In genomic region chr18:63970803-63971191, GRCh38 we compare ENCODE assay signal across 8 cellular contexts. TPM values are rescaled to one million over a fixed set of nuclear protein-coding genes. Genes with fewer than 3 reads are reported as not detected.
DNase-seq lines count a peak whose midpoint lies in the region; ATAC-seq, FAIRE-seq and TF ChIP-seq lines count a peak whose summit lies in the region.

No MANE protein-coding gene starts in this region.

- peak; percentile 0 for ATAC-seq in HG02885 (IDR thresholded peaks at IDR 0.05; ENCODE audit: poor library complexity, unreplicated experiment)
- no peak for ATAC-seq in HG02610 (IDR thresholded peaks at IDR 0.05; ENCODE audit: unreplicated experiment)

- H3K27ac ChIP-seq in DOHH2 (ENCODE audit: low read depth, low read length) (no peak overlapping the region), neural cell (ENCODE audit: low read length) (peak overlapping the region; percentile 95)

- H3K9me3 ChIP-seq in DOHH2 (ENCODE audit: control insufficient read depth, insufficient read depth, low read length) (no peaks in the 10 kb centered on the region), neural cell (ENCODE audit: low read length) (no peaks in the 10 kb centered on the region)

- H3K4me3 ChIP-seq in DOHH2 (ENCODE audit: low read length) (peak overlapping the region; percentile 98), fibroblast of pulmonary artery (replicated peaks; ENCODE audit: low read depth, low read length) (peak overlapping the region; percentile 80), neural cell (ENCODE audit: low read length) (peak overlapping the region; percentile 86)

- no peaks in the 10 kb centered on the region for H3K27me3 Mint-ChIP-seq in T-helper 1 cell treated with Interleukin-12 subunit alpha and Interleukin-12 subunit beta and Interleukin-4 antibody, amounts not matched to agents 30 μg/mL and 1 μg/mL, for 36 hours (ENCODE audit: low read depth)

- peak overlapping the region; percentile 95 for H3K27ac Mint-ChIP-seq in T-helper 1 cell treated with Interleukin-12 subunit alpha and Interleukin-12 subunit beta and Interleukin-4 antibody, amounts not matched to agents 30 μg/mL and 1 μg/mL, for 36 hours

- H3K4me3 Mint-ChIP-seq in T-helper 1 cell treated with Interleukin-12 subunit alpha and Interleukin-12 subunit beta and Interleukin-4 antibody, amounts not matched to agents 30 μg/mL and 1 μg/mL, for 36 hours, result peak overlapping the region; percentile 95

- H3K9ac ChIP-seq in neural cell (ENCODE audit: low read length), result peak overlapping the region; percentile 97

- H3K4me2 ChIP-seq in DOHH2 (ENCODE audit: low read length) (peak overlapping the region; percentile 96), neural cell (ENCODE audit: low read length) (peak overlapping the region; percentile 44)

- no peak for TF ChIP-seq CTCF in DOHH2 (IDR thresholded peaks at IDR 0.05; ENCODE audit: low read depth, low read length, poor library complexity, severe bottlenecking)
- TF ChIP-seq CTCF in fibroblast of pulmonary artery (IDR thresholded peaks at IDR 0.05; ENCODE audit: low read length, missing control alignments), result no peak
- TF ChIP-seq CTCF in neural cell (IDR thresholded peaks at IDR 0.05; ENCODE audit: poor library complexity, severe bottlenecking), result no peak

- H4K20me1 ChIP-seq in DOHH2 (ENCODE audit: control insufficient read depth, insufficient read depth, low read depth, low read length) (no peaks in the 10 kb centered on the region), neural cell (ENCODE audit: insufficient read depth) (no peaks in the 10 kb centered on the region)

- H3K27me3 ChIP-seq in DOHH2 (ENCODE audit: control insufficient read depth, low read length), result peaks cover 10% of the 10 kb centered on the region
- no peaks in the 10 kb centered on the region for H3K27me3 ChIP-seq in neural cell (ENCODE audit: insufficient read depth, low read depth, low read length)

- H3K9me3 Mint-ChIP-seq in T-helper 1 cell treated with Interleukin-12 subunit alpha and Interleukin-12 subunit beta and Interleukin-4 antibody, amounts not matched to agents 30 μg/mL and 1 μg/mL, for 36 hours, result no peaks in the 10 kb centered on the region

- H3K4me1 Mint-ChIP-seq in T-helper 1 cell treated with Interleukin-12 subunit alpha and Interleukin-12 subunit beta and Interleukin-4 antibody, amounts not matched to agents 30 μg/mL and 1 μg/mL, for 36 hours (ENCODE audit: low read depth), result peaks cover 33% of the 10 kb centered on the region

- FAIRE-seq in GM12891 (lab: Jason Lieb, UNC), result no peak

- peaks cover 29% of the 10 kb centered on the region for H3K4me1 ChIP-seq in DOHH2 (ENCODE audit: control insufficient read depth, low read length)

- no peak for TF ChIP-seq POLR2A in GM12891 (IDR thresholded peaks at IDR 0.05; ENCODE audit: low read depth, low read length)

- H3K9me2 ChIP-seq in DOHH2 (replicated peaks; ENCODE audit: control insufficient read depth, low read length), result no peaks in the 10 kb centered on the region
- H3K9me2 ChIP-seq in neural cell (ENCODE audit: insufficient read depth, low read length), result no peaks in the 10 kb centered on the region

- H3K79me2 ChIP-seq in DOHH2 (ENCODE audit: control insufficient read depth, low read length) (no peaks in the 10 kb centered on the region), neural cell (replicated peaks; ENCODE audit: insufficient read depth, low read length) (peaks cover 3% of the 10 kb centered on the region)

- peaks cover 8% of the 10 kb centered on the region; the same call in 1 of the 2 replicates for H3F3A ChIP-seq in DOHH2 (ENCODE audit: control insufficient read depth, insufficient read depth)
- no peaks in the 10 kb centered on the region for H3F3A ChIP-seq in neural cell (ENCODE audit: insufficient read depth, low read length, poor library complexity, severe bottlenecking)

- DNase-seq in fibroblast of pulmonary artery (ENCODE audit: low read depth), result no peak
- DNase-seq in GM12891 (ENCODE audit: insufficient read length, low spot score), result no peak
- DNase-seq in stimulated activated CD4-positive, alpha-beta T cell treated with anti-CD3 and anti-CD28 coated beads, Interleukin-2, amount 100 ng/mL, for 24 hours, result no peak

- H2AFZ ChIP-seq in neural cell (ENCODE audit: low read depth, low read length), result peak overlapping the region; percentile 99

- H3K36me3 ChIP-seq in DOHH2 (ENCODE audit: control insufficient read depth, low read length) (no peaks in the 10 kb centered on the region; the same call in 1 of the 2 replicates), neural cell (ENCODE audit: insufficient read depth, low read length) (no peaks in the 10 kb centered on the region)

- no peak for TF ChIP-seq EP300 in neural cell (conservative IDR thresholded peaks at IDR 0.05; ENCODE audit: poor library complexity, severe bottlenecking)

- H3K36me3 Mint-ChIP-seq in T-helper 1 cell treated with Interleukin-12 subunit alpha and Interleukin-12 subunit beta and Interleukin-4 antibody, amounts not matched to agents 30 μg/mL and 1 μg/mL, for 36 hours (ENCODE audit: low read depth), result peaks cover 7% of the 10 kb centered on the region

- no peak for TF ChIP-seq RAD21 in neural cell (conservative IDR thresholded peaks at IDR 0.05)

TF ChIP-seq in neural cell, 6 proteins besides CTCF, POLR2A, EP300 and RAD21:
- TF ChIP-seq POLR2AphosphoS5 (IDR thresholded peaks at IDR 0.05), result no peak
- no peak for TF ChIP-seq EZH2 (IDR thresholded peaks at IDR 0.05; ENCODE audit: borderline replicate concordance, insufficient read depth, low read length, poor library complexity, severe bottlenecking)
- no peak for TF ChIP-seq TAF1 (IDR thresholded peaks at IDR 0.05; ENCODE audit: low read depth)
- no peak for TF ChIP-seq REST (IDR thresholded peaks at IDR 0.05; ENCODE audit: borderline replicate concordance)
- no peak for TF ChIP-seq SMC3 (conservative IDR thresholded peaks at IDR 0.05; ENCODE audit: poor library complexity)
- no peak for TF ChIP-seq MXI1 (conservative IDR thresholded peaks at IDR 0.05; ENCODE audit: poor library complexity, severe bottlenecking)

TF ChIP-seq in GM12891, 5 proteins besides CTCF, POLR2A, EP300 and RAD21:
- no peak for TF ChIP-seq TAF1 (IDR thresholded peaks at IDR 0.05; ENCODE audit: low read depth, low read length)
- TF ChIP-seq POU2F2 (IDR thresholded peaks at IDR 0.05; ENCODE audit: low read depth, low read length), result no peak
- TF ChIP-seq PAX5 (IDR thresholded peaks at IDR 0.05; ENCODE audit: insufficient read depth, low read length, severe bottlenecking), result no peak
- no peak for TF ChIP-seq POLR2AphosphoS5 (IDR thresholded peaks at IDR 0.05; ENCODE audit: low read depth, low read length)
- no peak for TF ChIP-seq SPI1 (IDR thresholded peaks at IDR 0.05; ENCODE audit: low read depth, low read length)

RNA-seq across cellular contexts. Expression of gene SERPINB8, which starts 0.9 kb away (rescaled TPM):
- polyA plus RNA-seq in neural cell, result 2.0 and 7.0 TPM in 2 replicates
- polyA minus RNA-seq in neural cell, result 4.1 and 5.1 TPM in 2 replicates
- 12.5 TPM for polyA plus RNA-seq in GM12891 (2012; ENCODE audit: low read depth, missing spikeins)

RNA-seq across cellular contexts. Expression of gene HMSD, which starts 21.7 kb away (rescaled TPM):
- polyA plus RNA-seq in neural cell, result not detected in 2 replicates
- polyA minus RNA-seq in neural cell, result not detected in 2 replicates
- 33.8 TPM for polyA plus RNA-seq in GM12891 (2012; ENCODE audit: low read depth, missing spikeins)
